22 cellular contexts compared by ENCODE assay signal in genomic region chr3:128064962-128065361, GRCh38.
"Had no signal": no experiment of that assay in that cellular context is flagged by ENCODE, and none has a peak within 500 bp of the region (broad histone marks: within the 10 kb centered on the region; RNA-seq: fewer than 3 reads in every experiment).

No MANE protein-coding gene starts in this region.

- H3K27me3 Mint-ChIP-seq: activated B cell treated with CpG ODN at 0.5 μM for 24 hours, progenitor cell of endocrine pancreas, T-helper 17 cell, type B pancreatic cell had no signal

- H3K27ac ChIP-seq: body of pancreas, esophagus squamous epithelium, left ventricle myocardium inferior, neutrophil, ovary, right lobe of liver, uterus had no signal

- H3K27ac Mint-ChIP-seq: activated B cell treated with CpG ODN at 0.5 μM for 24 hours; activated CD8-positive, alpha-beta T cell treated with anti-CD3 and anti-CD28 coated beads, Interleukin-2, amount 10 ng/mL, durations not matched to agents 7 days and 5 days; nephron; progenitor cell of endocrine pancreas; T-helper 17 cell; type B pancreatic cell had no signal

- ATAC-seq: activated CD8-positive, alpha-beta T cell treated with anti-CD3 and anti-CD28 coated beads, Interleukin-2, amount 10 ng/mL, durations not matched to agents 7 days and 5 days; body of pancreas; right lobe of liver; stimulated activated naive CD8-positive, alpha-beta T cell treated with anti-CD3 and anti-CD28 coated beads, Interleukin-15, Interleukin-2, amounts not matched to agents 100 U/mL and 50 U/mL, for 24 hours; T-helper 17 cell had no signal

- H3K4me1 Mint-ChIP-seq: activated B cell treated with CpG ODN at 0.5 μM for 24 hours had no signal

- H3K27me3 ChIP-seq: body of pancreas, esophagus squamous epithelium, neutrophil, ovary, right lobe of liver, uterus had no signal

- DNase-seq: activated B cell treated with CpG ODN at 0.5 μM for 24 hours; activated CD4-positive, alpha-beta T cell treated with anti-CD3 and anti-CD28 coated beads, Interleukin-2, amount 50 U/mL, for 1 hour; activated CD8-positive, alpha-beta T cell treated with anti-CD3 and anti-CD28 coated beads, Interleukin-2, amount 10 ng/mL, durations not matched to agents 7 days and 5 days; activated gamma-delta T cell; activated naive CD4-positive, alpha-beta T cell treated with anti-CD3 and anti-CD28 coated beads, Interleukin-2, amount 50 U/mL, for 16 hours; anterior cingulate cortex; body of pancreas; cerebellar nuclear complex; cortex of kidney; esophagus squamous epithelium; left ventricle myocardium inferior; ovary; right lobe of liver; stimulated activated CD4-positive, alpha-beta T cell treated with anti-CD3 and anti-CD28 coated beads, Interleukin-2, amount 100 ng/mL, for 48 hours; stimulated activated naive CD8-positive, alpha-beta T cell treated with anti-CD3 and anti-CD28 coated beads, Interleukin-15, Interleukin-2, amounts not matched to agents 100 U/mL and 50 U/mL, for 24 hours; substantia nigra; T-helper 17 cell; uterus had no signal

- H3K4me1 ChIP-seq: left ventricle myocardium inferior, uterus had no signal

- H3K9me3 Mint-ChIP-seq: activated B cell treated with CpG ODN at 0.5 μM for 24 hours, nephron, type B pancreatic cell had no signal

- H3K4me3 ChIP-seq: body of pancreas, esophagus squamous epithelium, left ventricle myocardium inferior, ovary, right lobe of liver, uterus had no signal

- H3K9me3 ChIP-seq: body of pancreas, esophagus squamous epithelium, left ventricle myocardium inferior, neutrophil, ovary, right lobe of liver, uterus had no signal

- H3K36me3 ChIP-seq: ovary, uterus had no signal

- H3K4me3 Mint-ChIP-seq: activated B cell treated with CpG ODN at 0.5 μM for 24 hours; activated CD8-positive, alpha-beta T cell treated with anti-CD3 and anti-CD28 coated beads, Interleukin-2, amount 10 ng/mL, durations not matched to agents 7 days and 5 days; nephron; T-helper 17 cell; type B pancreatic cell had no signal
